Comparison of ENCODE assay signal across 15 cellular contexts in genomic region chr1:87515781-87516180, GRCh38.
DNase-seq lines count a peak whose midpoint lies in the region; TF ChIP-seq lines count a peak whose summit lies in the region.
"Had no signal": no experiment of that assay in that cellular context is flagged by ENCODE, and none has a peak within 500 bp of the region (broad histone marks: within the 10 kb centered on the region; RNA-seq: fewer than 3 reads in every experiment).

No MANE protein-coding gene starts in this region.

- H3K79me2 ChIP-seq in fibroblast of lung (ENCODE audit: control insufficient read depth, insufficient read depth, low read length) = no peaks in the 10 kb centered on the region

- no peaks in the 10 kb centered on the region for H3K27me3 ChIP-seq in fibroblast of lung (ENCODE audit: control insufficient read depth, insufficient read depth, low read length)
- H3K27me3 ChIP-seq in CD8-positive, alpha-beta memory T cell (ENCODE audit: insufficient read depth, low read length, poor library complexity, severe bottlenecking) = no peaks in the 10 kb centered on the region
- no peaks in the 10 kb centered on the region for H3K27me3 ChIP-seq in prostate gland (replicated peaks; ENCODE audit: insufficient read depth)
- H3K27me3 ChIP-seq: Peyer's patch had no signal

- H3K4me3 ChIP-seq in AG10803 (ENCODE audit: low read length) (no peak overlapping the region), fibroblast of lung (replicated peaks in 1 of 4; ENCODE audit: control extremely low read depth in 1 of 4, insufficient read depth in 1 of 4, low read depth in 3 of 4, low read length in 4 of 4) (no peak overlapping the region), prostate gland (no peak overlapping the region)
- H3K4me3 ChIP-seq in CD8-positive, alpha-beta memory T cell (ENCODE audit: low read length) = no peak overlapping the region
- H3K4me3 ChIP-seq: Peyer's patch had no signal

- H3K9me3 ChIP-seq in fibroblast of lung (ENCODE audit: control insufficient read depth, insufficient read depth, low read depth, low read length) = no peaks in the 10 kb centered on the region
- no peaks in the 10 kb centered on the region for H3K9me3 ChIP-seq in CD8-positive, alpha-beta memory T cell (ENCODE audit: low read length)
- no peaks in the 10 kb centered on the region for H3K9me3 ChIP-seq in prostate gland
- H3K9me3 ChIP-seq: Peyer's patch had no signal

- H3K9ac ChIP-seq in fibroblast of lung (ENCODE audit: insufficient read depth, low read length) = no peak overlapping the region

- H3K36me3 ChIP-seq in fibroblast of lung (ENCODE audit: control insufficient read depth, insufficient read depth, low read length) (no peaks in the 10 kb centered on the region), prostate gland (no peaks in the 10 kb centered on the region)
- H3K36me3 ChIP-seq in CD8-positive, alpha-beta memory T cell (ENCODE audit: insufficient read depth, low read length) = no peaks in the 10 kb centered on the region
- H3K36me3 ChIP-seq: Peyer's patch had no signal

- intact Hi-C loops in prostate gland (cut with DNase I) = no loop called here

- H4K20me1 ChIP-seq in fibroblast of lung (ENCODE audit: control insufficient read depth, extremely low read depth, insufficient read depth, low read length) = no peaks in the 10 kb centered on the region

- TF ChIP-seq POLR2A in prostate gland (IDR thresholded peaks at IDR 0.05) = no peak

- no peak overlapping the region for H3K27ac Mint-ChIP-seq in chondrocyte (ENCODE audit: unreplicated experiment)
- H3K27ac Mint-ChIP-seq in CD8-positive, alpha-beta memory T cell = no peak overlapping the region

- no peak overlapping the region for H3K4me2 ChIP-seq in fibroblast of lung (ENCODE audit: extremely low read depth, insufficient read depth, low read length)

- TF ChIP-seq CTCF in AG10803 (conservative IDR thresholded peaks at IDR 0.05; ENCODE audit: low read length) (no peak), fibroblast of lung (conservative IDR thresholded peaks at IDR 0.05 in 1 of 2, IDR thresholded peaks at IDR 0.05 in 1 of 2; ENCODE audit: low read depth in 1 of 2, low read length in 2 of 2) (no peak), chondrocyte (IDR thresholded peaks at IDR 0.05) (no peak), prostate gland (IDR thresholded peaks at IDR 0.05) (no peak)

- no peak overlapping the region for H3K4me3 Mint-ChIP-seq in chondrocyte (ENCODE audit: unreplicated experiment)
- no peak overlapping the region for H3K4me3 Mint-ChIP-seq in CD8-positive, alpha-beta memory T cell

- H3K36me3 Mint-ChIP-seq in chondrocyte (ENCODE audit: low read depth) = no peaks in the 10 kb centered on the region
- no peaks in the 10 kb centered on the region for H3K36me3 Mint-ChIP-seq in CD8-positive, alpha-beta memory T cell

- 93% methylated on average over 1 of the region's 1 CpG for WGBS in prostate gland

- H2AFZ ChIP-seq in fibroblast of lung (ENCODE audit: low read length) = no peak overlapping the region

- POLR2A ChIA-PET in CD8-positive, alpha-beta memory T cell (lab: Charles Lee) = no interaction called here

- H3K27me3 Mint-ChIP-seq in chondrocyte (ENCODE audit: low read depth) = no peaks in the 10 kb centered on the region
- peaks cover 8 to 12% of the 10 kb centered on the region in 2 donors for H3K27me3 Mint-ChIP-seq in CD8-positive, alpha-beta memory T cell

- H3K27ac ChIP-seq in fibroblast of lung (ENCODE audit: insufficient read depth, low read length) (no peak overlapping the region), prostate gland (no peak overlapping the region)
- H3K27ac ChIP-seq in CD8-positive, alpha-beta memory T cell (ENCODE audit: low read depth, low read length) = no peak overlapping the region
- H3K27ac ChIP-seq: C4-2B, Peyer's patch had no signal

- H3K9me3 Mint-ChIP-seq in chondrocyte (ENCODE audit: low read depth) = no peaks in the 10 kb centered on the region
- H3K9me3 Mint-ChIP-seq in CD8-positive, alpha-beta memory T cell = peaks cover 0 to under 1% (median 0%) of the 10 kb centered on the region in 5 donors

- CTCF ChIA-PET in CD8-positive, alpha-beta memory T cell (lab: Charles Lee) = no interaction called here

- no peaks in the 10 kb centered on the region for H3K4me1 Mint-ChIP-seq in chondrocyte (ENCODE audit: low read depth)
- no peaks in the 10 kb centered on the region for H3K4me1 Mint-ChIP-seq in CD8-positive, alpha-beta memory T cell

- DNase-seq in AG10803 (ENCODE audit: low read depth) (peak; percentile 39), NCI-H446 treated with DMSO at 0.1 percent for 48 hours (lab: John Stamatoyannopoulos, UW) (peak; percentile 87), fibroblast of lung (ENCODE audit: low read depth in 2 of 2) (peak; percentile 27 to 86), non-pigmented ciliary epithelial cell (ENCODE audit: low read depth) (peak; percentile 26), NOMO-1 treated with dmso at 0.1 percent for 144 hours (lab: John Stamatoyannopoulos, UW; ENCODE audit: unreplicated experiment) (no peak), chondrocyte (ENCODE audit: low spot score) (no peak), prostate gland (ENCODE audit: low spot score) (no peak)
- no peak for DNase-seq in CD8-positive, alpha-beta memory T cell
- DNase-seq: DMS153, KBM-7, NCI-H1436, NCI-H2029 treated with DMSO at 0.1 percent for 48 hours, Peyer's patch, Right ventricle myocardium superior had no signal

- H3K4me1 ChIP-seq in fibroblast of lung (ENCODE audit: control insufficient read depth, extremely low read depth, insufficient read depth, low read length) (peaks cover 3% of the 10 kb centered on the region), prostate gland (replicated peaks) (no peaks in the 10 kb centered on the region)
- no peaks in the 10 kb centered on the region for H3K4me1 ChIP-seq in CD8-positive, alpha-beta memory T cell (ENCODE audit: insufficient read depth, low read length)
- H3K4me1 ChIP-seq: Peyer's patch had no signal

Comparison
In these comparisons a context has a peak if more than half of its experiments do, and no peak if none do; other contexts are left out.
1. DNase-seq: peak in AG10803 (single experiment), NCI-H446 treated with DMSO at 0.1 percent for 48 hours (single experiment), fibroblast of lung (2 of 2) and non-pigmented ciliary epithelial cell (single experiment); none in NOMO-1 treated with dmso at 0.1 percent for 144 hours (single experiment), chondrocyte (single experiment), CD8-positive, alpha-beta memory T cell (0 of 5) and prostate gland (single experiment).